Comparison of ENCODE assay signal across 8 cellular contexts in the genomic region with DNA sequence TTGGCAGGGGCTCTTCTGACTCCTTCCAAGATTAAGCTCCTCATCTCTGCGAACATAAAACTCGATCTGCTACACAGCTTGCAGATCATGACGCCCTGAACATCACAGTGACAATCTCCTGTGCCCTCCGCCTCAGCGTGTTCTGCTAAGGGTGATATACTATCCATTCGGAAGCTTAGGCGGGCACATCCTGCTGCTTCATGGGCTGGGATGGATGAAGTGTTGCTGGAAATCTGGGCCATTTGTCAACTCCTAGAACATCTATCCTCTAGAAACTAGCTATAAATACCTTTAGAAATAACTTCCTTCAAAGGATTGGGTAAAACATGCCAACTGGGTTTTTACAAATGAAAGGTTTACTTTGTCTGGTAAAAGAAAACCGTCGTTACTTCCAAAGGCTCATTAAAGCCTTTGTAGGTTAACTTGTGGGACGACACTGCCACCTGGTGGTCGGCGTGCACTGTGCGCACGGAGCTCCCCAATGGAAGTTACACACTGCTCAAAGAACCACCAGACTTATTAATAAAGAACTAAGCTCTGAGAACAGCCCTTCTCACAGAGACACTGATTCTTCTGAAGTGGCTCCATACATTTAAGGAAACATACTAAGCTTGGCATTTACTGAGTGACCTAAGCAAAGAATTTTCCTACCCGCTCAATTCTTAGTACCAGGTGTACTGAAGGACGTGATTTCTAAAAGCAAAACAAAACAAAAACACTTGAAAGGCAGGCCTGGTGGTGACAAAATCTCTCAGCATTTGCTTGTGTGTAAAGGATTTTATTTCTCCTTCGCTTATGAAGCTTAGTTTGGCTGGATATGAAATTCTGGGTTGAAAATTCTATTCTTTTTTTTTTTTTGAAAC. TPM values are rescaled to one million over a fixed set of nuclear protein-coding genes. Genes with fewer than 3 reads are reported as not detected.
DNase-seq lines count a peak whose midpoint lies in the region; ATAC-seq, FAIRE-seq and TF ChIP-seq lines count a peak whose summit lies in the region.

No MANE protein-coding gene starts in this region.

- FAIRE-seq in H1 (lab: Jason Lieb, UNC) = peak; percentile 81

- H3K9me3 ChIP-seq in H1 (ENCODE audit: insufficient read depth in 2 of 2, low read depth in 1 of 2, low read length in 1 of 2) = no peaks in the 10 kb centered on the region

- H3K9ac ChIP-seq in H1 (replicated peaks in 1 of 4; ENCODE audit: extremely low read depth in 1 of 4, low read depth in 3 of 4, low read length in 3 of 4) (no peak overlapping the region), mesendoderm (ENCODE audit: low read length) (peak overlapping the region; percentile 15)

- no peak for TF ChIP-seq POLR2A in H1 (IDR thresholded peaks at IDR 0.05; ENCODE audit: control extremely low read depth in 1 of 2, low read depth in 2 of 2, low read length in 2 of 2)

- H3K4me1 ChIP-seq in H1 (replicated peaks in 1 of 4; ENCODE audit: control insufficient read depth in 3 of 4, insufficient read depth in 4 of 4, low read length in 3 of 4) (no peaks in the 10 kb centered on the region; a peak in 1 of 7 replicates), mesendoderm (ENCODE audit: control insufficient read depth, low read depth, low read length) (no peaks in the 10 kb centered on the region)

- no peak overlapping the region for H2AK5ac ChIP-seq in H1 (ENCODE audit: low read depth, low read length)
- no peak overlapping the region for H2AK5ac ChIP-seq in mesendoderm (ENCODE audit: low read length)

- H3K4me3 ChIP-seq in H1 (ENCODE audit: extremely low read depth in 1 of 4, insufficient read depth in 2 of 4, low read depth in 3 of 4, low read length in 4 of 4) = no peak overlapping the region
- H3K4me3 ChIP-seq in mesendoderm (ENCODE audit: low read length) = no peak overlapping the region

- peak; percentile 82 to 92 (median 85) for TF ChIP-seq CTCF in H1 (IDR thresholded peaks at IDR 0.05; ENCODE audit: control extremely low read depth in 1 of 3, insufficient read depth in 1 of 3, low read depth in 1 of 3, low read length in 3 of 3)

- no peak overlapping the region for H4K5ac ChIP-seq in H1 (ENCODE audit: insufficient read length, low read depth, low read length)
- no peak overlapping the region for H4K5ac ChIP-seq in mesendoderm (ENCODE audit: low read length)

- no peak overlapping the region for H3K27ac ChIP-seq in H1 (ENCODE audit: low read depth, low read length)
- no peak overlapping the region for H3K27ac ChIP-seq in mesendoderm (ENCODE audit: low read depth, low read length)

- no peaks in the 10 kb centered on the region for H4K20me1 ChIP-seq in H1 (replicated peaks in 1 of 2; ENCODE audit: control insufficient read depth in 1 of 2, insufficient read depth in 2 of 2, low read length in 2 of 2)

- H3K27me3 ChIP-seq in H1 (replicated peaks in 1 of 4; ENCODE audit: control insufficient read depth in 3 of 4, extremely low read depth in 1 of 4, insufficient read depth in 3 of 4, low read length in 3 of 4) (no peaks in the 10 kb centered on the region), mesendoderm (ENCODE audit: insufficient read depth, low read length, poor library complexity) (no peaks in the 10 kb centered on the region)

- H2BK5ac ChIP-seq in H1 (ENCODE audit: low read depth, low read length) (no peak overlapping the region; the same call in 1 of the 2 replicates), mesendoderm (ENCODE audit: low read length) (no peak overlapping the region)

- H4K8ac ChIP-seq in H1 (ENCODE audit: extremely low read depth, insufficient read depth, low read length) = no peak overlapping the region
- no peak overlapping the region for H4K8ac ChIP-seq in mesendoderm (ENCODE audit: low read depth, low read length)

- H3K4me2 ChIP-seq in H1 (ENCODE audit: insufficient read depth in 1 of 2, low read depth in 2 of 2, low read length in 2 of 2) (peak overlapping the region in 1 of 2 experiments; percentile 14; a peak in 1 of 4 replicates), mesendoderm (ENCODE audit: low read length) (no peak overlapping the region)

- CTCF ChIA-PET in H1 (lab: Charles Lee; ENCODE audit: partially characterized antibody) = interaction anchor here (0.7 to 5.5 kb wide), 87 partner anchors 9 to 1447 kb away, joined by 3 to 188 read pairs (median 5); partner anchors contain the start of gene CACNA2D4

- H3K79me1 ChIP-seq in H1 (ENCODE audit: low read depth, low read length) (no peaks in the 10 kb centered on the region), mesendoderm (ENCODE audit: low read length) (no peaks in the 10 kb centered on the region)

- no peak overlapping the region for H3K56ac ChIP-seq in H1 (replicated peaks; ENCODE audit: insufficient read length, low read depth, low read length)
- H3K56ac ChIP-seq in mesendoderm (ENCODE audit: low read length) = peak overlapping the region; percentile 9

- no peak overlapping the region for H4K91ac ChIP-seq in H1 (replicated peaks; ENCODE audit: insufficient read length, low read length)

- POLR2A ChIA-PET in H1 (lab: Charles Lee; ENCODE audit: partially characterized antibody) = interaction anchor here (0.6 to 1.2 kb wide), 2 partner anchors 138 to 145 kb away, joined by 3 read pairs; no protein-coding TSS in a partner anchor

- no peak overlapping the region for H2BK120ac ChIP-seq in H1 (replicated peaks; ENCODE audit: low read depth, low read length)
- H2BK120ac ChIP-seq in mesendoderm (ENCODE audit: low read depth, low read length) = no peak overlapping the region

- H3K23ac ChIP-seq in H1 (ENCODE audit: insufficient read length) (no peak overlapping the region), mesendoderm (ENCODE audit: low read length) (no peak overlapping the region)

- H3K14ac ChIP-seq in H1 (ENCODE audit: insufficient read length) = no peak overlapping the region

- peak; percentile 92 to 95 for TF ChIP-seq RAD21 in H1 (IDR thresholded peaks at IDR 0.05 in 1 of 2, conservative IDR thresholded peaks at IDR 0.05 in 1 of 2; ENCODE audit: low read depth in 2 of 2, low read length in 2 of 2)

- H2BK20ac ChIP-seq in H1 (ENCODE audit: low read length) = no peak overlapping the region

- no peak for TF ChIP-seq EP300 in H1 (IDR thresholded peaks at IDR 0.05; ENCODE audit: borderline replicate concordance in 1 of 2, low read depth in 2 of 2, low read length in 2 of 2)

- H3K4ac ChIP-seq in H1 (replicated peaks; ENCODE audit: insufficient read length, low read depth, low read length) (no peak overlapping the region), mesendoderm (ENCODE audit: low read depth, low read length) (no peak overlapping the region)

- WGBS in H1 (ENCODE audit: extremely low coverage in 1 of 2, insufficient coverage in 1 of 2, insufficient read length in 1 of 2, insufficient replicate concordance in 2 of 2, low coverage in 1 of 2, low lambda C conversion rate in 2 of 2, missing lambda C conversion rate in 1 of 2), 2 experiments = 47% methylated on average over 17 of the region's 17 CpGs; no CpG with 5 or more reads in 1 of the 2 experiments
- no CpG with 5 or more reads among the region's 17 CpGs for WGBS in mesendoderm (ENCODE audit: extremely low coverage, insufficient coverage, low lambda C conversion rate)

- ATAC-seq in HG03103 (IDR thresholded peaks at IDR 0.05; ENCODE audit: low read depth, unreplicated experiment) (peak; percentile 51), GM19455 (IDR thresholded peaks at IDR 0.05; ENCODE audit: unreplicated experiment) (no peak)

- H2BK15ac ChIP-seq in H1 (ENCODE audit: low read length) = no peak overlapping the region
- H2BK15ac ChIP-seq in mesendoderm (replicated peaks; ENCODE audit: low read depth) = no peak overlapping the region

- no peaks in the 10 kb centered on the region for H3K23me2 ChIP-seq in H1 (ENCODE audit: low read depth, low read length)

- H3K36me3 ChIP-seq in H1 (ENCODE audit: control insufficient read depth in 2 of 4, insufficient read depth in 4 of 4, low read length in 3 of 4) = peaks cover 0 to 3% (median 0%) of the 10 kb centered on the region in 4 experiments; a peak in 1 of 8 replicates
- no peaks in the 10 kb centered on the region for H3K36me3 ChIP-seq in mesendoderm (ENCODE audit: control insufficient read depth, insufficient read depth, low read length)

- H2BK12ac ChIP-seq in H1 (ENCODE audit: low read depth, low read length) = no peak overlapping the region

- H3K79me2 ChIP-seq in H1 (ENCODE audit: control insufficient read depth in 1 of 2, insufficient read depth in 2 of 2, low read length in 2 of 2) = no peaks in the 10 kb centered on the region
- no peaks in the 10 kb centered on the region for H3K79me2 ChIP-seq in mesendoderm (ENCODE audit: control insufficient read depth, insufficient read depth, low read length)

- H3K18ac ChIP-seq in H1 (ENCODE audit: extremely low read depth, low read length) (no peak overlapping the region), mesendoderm (ENCODE audit: low read length) (no peak overlapping the region)

- DNase-seq in DMS153 (lab: John Stamatoyannopoulos, UW) (peak; percentile 61), NK-92 (lab: John Stamatoyannopoulos, UW; ENCODE audit: unreplicated experiment) (peak; percentile 38), H1 (ENCODE audit: low read depth in 1 of 2, low spot score in 2 of 2) (peak; percentile 53 to 95), mesendoderm (peak; percentile 67)
- DNase-seq in activated CD8-positive, alpha-beta memory T cell treated with anti-CD3 and anti-CD28 coated beads for 48 hours (ENCODE audit: low read depth in 2 of 3, low spot score in 2 of 3) = peak; percentile 52 to 84 (median 84)
- DNase-seq in stimulated activated CD8-positive, alpha-beta memory T cell treated with anti-CD3 and anti-CD28 coated beads, Interleukin-12 subunit alpha, Interleukin-12 subunit beta, amount 100 ng/mL, for 4 hours (ENCODE audit: low read depth) = peak; percentile 70

- H2AFZ ChIP-seq in H1 (ENCODE audit: low read length) = no peak overlapping the region

TF ChIP-seq in H1, 55 proteins besides CTCF, POLR2A, EP300 and RAD21 (continues in another document):
- TF ChIP-seq, protein P1, sequence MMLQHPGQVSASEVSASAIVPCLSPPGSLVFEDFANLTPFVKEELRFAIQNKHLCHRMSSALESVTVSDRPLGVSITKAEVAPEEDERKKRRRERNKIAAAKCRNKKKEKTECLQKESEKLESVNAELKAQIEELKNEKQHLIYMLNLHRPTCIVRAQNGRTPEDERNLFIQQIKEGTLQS (IDR thresholded peaks at IDR 0.05; ENCODE audit: insufficient read depth, low read depth, low read length) = 0 out of 2 replicates have a peak, but pooled peaks have one; percentile 9
- no peak for TF ChIP-seq TAF1 (IDR thresholded peaks at IDR 0.05; ENCODE audit: low read depth, low read length)

RNA-seq across cellular contexts. Expression of gene CACNA2D4, which starts 21.5 kb away (rescaled TPM):
- total RNA-seq in H1 (2021; fragmentation: NEBNext Ultra II Directional; extraction: Animal tissue kit (Norgen Biotek cat#: 25700)) = 0.88 TPM in 1 of 2 replicates, not detected in the other
- polyA plus RNA-seq in H1 (2011; rRNA removed) = 0.44 and 0.60 TPM in 2 replicates
- polyA plus RNA-seq in H1 (2011; cell fraction: cytosol; rRNA removed) = 0.94 TPM
- polyA plus RNA-seq in H1 (2011; cell fraction: nucleus; rRNA removed) = 2.4 TPM
- polyA plus RNA-seq in H1 (2012, experiment 1 of 2) = 0.25 to 0.76 TPM (median 0.49 TPM) in 4 replicates
- polyA plus RNA-seq in H1 (2012, experiment 2 of 2) = not detected
- polyA plus RNA-seq in H1 (2013, experiment 1 of 2) = 0.12 TPM
- polyA plus RNA-seq in H1 (2013, experiment 2 of 2) = 0.04 TPM
- polyA minus RNA-seq in H1 (2011; rRNA and poly(A)+ RNA removed) = 0.54 and 1.3 TPM in 2 replicates
- polyA minus RNA-seq in H1 (2011; cell fraction: cytosol; rRNA and poly(A)+ RNA removed) = not detected
- 3.4 TPM for polyA minus RNA-seq in H1 (2011; cell fraction: nucleus; rRNA and poly(A)+ RNA removed)
- polyA plus RNA-seq in mesendoderm (2013, experiment 1 of 2) = 0.18 TPM
- polyA plus RNA-seq in mesendoderm (2013, experiment 2 of 2) = 0.13 TPM
